17 cellular contexts compared by ENCODE assay signal in the genomic region with DNA sequence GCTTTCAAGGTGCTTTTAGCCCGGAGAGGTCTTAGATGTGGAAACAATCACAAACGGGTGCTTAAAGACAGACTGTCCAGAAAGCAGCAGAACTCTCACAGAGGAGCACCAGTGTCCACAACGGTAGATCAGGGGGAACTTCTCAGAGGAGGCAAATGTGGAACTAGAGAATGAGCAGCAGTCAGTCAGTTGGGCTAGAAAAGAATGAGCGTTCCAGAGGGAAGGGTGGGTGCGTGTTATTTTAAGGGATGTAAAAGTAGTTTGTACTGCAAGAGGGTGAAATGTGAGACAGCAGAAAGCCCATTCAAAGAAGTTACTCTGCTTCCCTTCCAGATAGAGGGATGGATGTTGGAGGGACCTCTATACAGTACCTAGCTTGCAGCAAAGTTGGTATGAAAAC. TPM values are rescaled to one million over a fixed set of nuclear protein-coding genes. Genes with fewer than 3 reads are reported as not detected.
A peak's percentile ranks its signal among the peaks of the same experiment; 100 is the strongest.
DNase-seq lines count a peak whose midpoint lies in the region; TF ChIP-seq lines count a peak whose summit lies in the region.
"Had no signal": no experiment of that assay in that cellular context is flagged by ENCODE, and none has a peak within 500 bp of the region (broad histone marks: within the 10 kb centered on the region; RNA-seq: fewer than 3 reads in every experiment).

No MANE protein-coding gene starts in this region.

- peaks cover 69% of the 10 kb centered on the region for H3K4me1 ChIP-seq in ACC112 (ENCODE audit: control insufficient read depth, insufficient read depth, low read length, unreplicated experiment)

- peak overlapping the region; percentile 87 for H3K27ac ChIP-seq in ACC112 (ENCODE audit: low read depth, low read length)
- peak overlapping the region; percentile 83 for H3K27ac ChIP-seq in brain microvascular endothelial cell
- H3K27ac ChIP-seq in WERI-Rb-1: no peak overlapping the region
- H3K27ac ChIP-seq: HL-60 had no signal

- H3K9me3 Mint-ChIP-seq in HFFc6 (no peaks in the 10 kb centered on the region), mesothelial cell of epicardium (no peaks in the 10 kb centered on the region)
- H3K9me3 Mint-ChIP-seq in activated T-helper 2 cell treated with anti-CD3 and anti-CD28 coated beads, Interferon-gamma antibody, Interleukin-2, Interleukin-4, amounts not matched to agents 10 μg/mL and 5 μg/mL and 100 μg/mL, durations not matched to agents 14 hours and 24 hours and 36 hours: no peaks in the 10 kb centered on the region
- H3K9me3 Mint-ChIP-seq: activated T-cell treated with anti-CD3 and anti-CD28 coated beads, Interleukin-2, amount 50 U/mL, for 24 hours; naive B cell had no signal

- TF ChIP-seq CTCF in HFFc6 (IDR thresholded peaks at IDR 0.05) (no peak), brain microvascular endothelial cell (IDR thresholded peaks at IDR 0.05; ENCODE audit: low read depth, low read length, missing control alignments) (no peak), mesothelial cell of epicardium (IDR thresholded peaks at IDR 0.05; ENCODE audit: unreplicated experiment) (no peak), WERI-Rb-1 (IDR thresholded peaks at IDR 0.05; ENCODE audit: low read depth, low read length) (no peak)

- H3K27me3 ChIP-seq in ACC112 (ENCODE audit: insufficient read depth, low read length) (no peaks in the 10 kb centered on the region), brain microvascular endothelial cell (replicated peaks) (no peaks in the 10 kb centered on the region), WERI-Rb-1 (ENCODE audit: insufficient read depth, low read depth, severe bottlenecking) (no peaks in the 10 kb centered on the region)
- H3K27me3 ChIP-seq: upper lobe of left lung had no signal

- H3K4me3 ChIP-seq in ACC112 (ENCODE audit: low read depth, low read length): peak overlapping the region; percentile 45; the same call in 1 of the 2 replicates
- H3K4me3 ChIP-seq in brain microvascular endothelial cell (ENCODE audit: low read depth, low read length): no peak overlapping the region
- no peak overlapping the region for H3K4me3 ChIP-seq in WERI-Rb-1 (ENCODE audit: low read depth, low read length)
- H3K4me3 ChIP-seq: upper lobe of left lung had no signal

- H3K36me3 ChIP-seq in ACC112 (ENCODE audit: insufficient read depth, low read length): no peaks in the 10 kb centered on the region
- no peaks in the 10 kb centered on the region for H3K36me3 ChIP-seq in brain microvascular endothelial cell (replicated peaks)
- no peaks in the 10 kb centered on the region for H3K36me3 ChIP-seq in WERI-Rb-1
- H3K36me3 ChIP-seq: upper lobe of left lung had no signal

- H3K4me3 Mint-ChIP-seq in HFFc6 (peak overlapping the region; percentile 60; the same call in 1 of the 2 replicates), mesothelial cell of epicardium (no peak overlapping the region)
- H3K4me3 Mint-ChIP-seq in activated T-helper 2 cell treated with anti-CD3 and anti-CD28 coated beads, Interferon-gamma antibody, Interleukin-2, Interleukin-4, amounts not matched to agents 10 μg/mL and 5 μg/mL and 100 μg/mL, durations not matched to agents 14 hours and 24 hours and 36 hours (ENCODE audit: low read depth): no peak overlapping the region
- H3K4me3 Mint-ChIP-seq: activated T-cell treated with anti-CD3 and anti-CD28 coated beads, Interleukin-2, amount 50 U/mL, for 24 hours; naive B cell had no signal

- H3K4me1 Mint-ChIP-seq in HFFc6 (ENCODE audit: low read depth) (peaks cover 86% of the 10 kb centered on the region), mesothelial cell of epicardium (peaks cover 65% of the 10 kb centered on the region)
- H3K4me1 Mint-ChIP-seq in activated T-helper 2 cell treated with anti-CD3 and anti-CD28 coated beads, Interferon-gamma antibody, Interleukin-2, Interleukin-4, amounts not matched to agents 10 μg/mL and 5 μg/mL and 100 μg/mL, durations not matched to agents 14 hours and 24 hours and 36 hours (ENCODE audit: low read depth): no peaks in the 10 kb centered on the region
- H3K4me1 Mint-ChIP-seq: naive B cell had no signal

- no peaks in the 10 kb centered on the region for H3K36me3 Mint-ChIP-seq in HFFc6 (ENCODE audit: low read depth)
- no peaks in the 10 kb centered on the region for H3K36me3 Mint-ChIP-seq in mesothelial cell of epicardium
- H3K36me3 Mint-ChIP-seq in activated T-helper 2 cell treated with anti-CD3 and anti-CD28 coated beads, Interferon-gamma antibody, Interleukin-2, Interleukin-4, amounts not matched to agents 10 μg/mL and 5 μg/mL and 100 μg/mL, durations not matched to agents 14 hours and 24 hours and 36 hours (ENCODE audit: low read depth): no peaks in the 10 kb centered on the region
- H3K36me3 Mint-ChIP-seq: naive B cell had no signal

- no peak for DNase-seq in HFFc6
- peak; percentile 30 for DNase-seq in brain microvascular endothelial cell
- DNase-seq in mesothelial cell of epicardium (ENCODE audit: low spot score in 2 of 2, unreplicated experiment in 2 of 2): no peak
- DNase-seq in NCI-H510A (lab: John Stamatoyannopoulos, UW): no peak
- DNase-seq in T-helper 2 cell: no peak
- DNase-seq in activated T-helper 2 cell treated with anti-CD3 and anti-CD28 coated beads, Interferon-gamma antibody, Interleukin-2, Interleukin-4, amounts not matched to agents 10 μg/mL and 5 μg/mL and 100 μg/mL, durations not matched to agents 14 hours and 24 hours and 36 hours (ENCODE audit: low spot score): no peak
- DNase-seq in WERI-Rb-1: no peak
- DNase-seq: activated CD4-positive, alpha-beta T cell treated with anti-CD3 and anti-CD28 coated beads for 4 hours; activated T-cell treated with anti-CD3 and anti-CD28 coated beads, Interleukin-2, amount 50 U/mL, for 24 hours; erythroblast; left colon; naive B cell; NCI-H187; T-helper 9 cell; upper lobe of left lung had no signal

- intact Hi-C loops in activated T-helper 2 cell treated with anti-CD3 and anti-CD28 coated beads, Interferon-gamma antibody, Interleukin-2, Interleukin-4, amounts not matched to agents 10 μg/mL and 5 μg/mL and 100 μg/mL, durations not matched to agents 14 hours and 24 hours and 36 hours (cut with micrococcal nuclease): loop anchor here (10.0 kb wide), 2 partner anchors 97 to 143 kb away; no protein-coding TSS in a partner anchor

- peak overlapping the region; percentile 90 for H2AFZ ChIP-seq in ACC112 (ENCODE audit: low read length, unreplicated experiment)

- in situ Hi-C loops in brain microvascular endothelial cell (cut with HindIII; ENCODE audit: low pct_ligation_motif_present, low sequenced_read_pairs): no loop called here

- no peaks in the 10 kb centered on the region for H3K9me3 ChIP-seq in WERI-Rb-1 (ENCODE audit: severe bottlenecking)
- H3K9me3 ChIP-seq: upper lobe of left lung had no signal

- H3K27ac Mint-ChIP-seq in HFFc6 (peak overlapping the region; percentile 83), mesothelial cell of epicardium (peak overlapping the region; percentile 66)
- no peak overlapping the region for H3K27ac Mint-ChIP-seq in activated T-helper 2 cell treated with anti-CD3 and anti-CD28 coated beads, Interferon-gamma antibody, Interleukin-2, Interleukin-4, amounts not matched to agents 10 μg/mL and 5 μg/mL and 100 μg/mL, durations not matched to agents 14 hours and 24 hours and 36 hours
- H3K27ac Mint-ChIP-seq: activated T-cell treated with anti-CD3 and anti-CD28 coated beads, Interleukin-2, amount 50 U/mL, for 24 hours; naive B cell had no signal

- H3K79me2 ChIP-seq in ACC112 (ENCODE audit: control insufficient read depth, insufficient read depth, low read length, unreplicated experiment): no peaks in the 10 kb centered on the region

- H3K27me3 Mint-ChIP-seq in HFFc6 (ENCODE audit: insufficient read depth) (peaks cover 2% of the 10 kb centered on the region; the same call in 1 of the 2 replicates), mesothelial cell of epicardium (ENCODE audit: low read depth) (no peaks in the 10 kb centered on the region)
- peaks cover 5% of the 10 kb centered on the region for H3K27me3 Mint-ChIP-seq in activated T-helper 2 cell treated with anti-CD3 and anti-CD28 coated beads, Interferon-gamma antibody, Interleukin-2, Interleukin-4, amounts not matched to agents 10 μg/mL and 5 μg/mL and 100 μg/mL, durations not matched to agents 14 hours and 24 hours and 36 hours (ENCODE audit: low read depth)

RNA-seq across cellular contexts. Expression of a gene that starts 30.9 kb away (rescaled TPM):
- total RNA-seq in HFFc6 (2021; fragmentation: NEBNext Ultra II Directional; extraction: Animal tissue kit (Norgen Biotek cat#: 25700)): 1 to 10 TPM; 3.2 to 7.8 (median 4.6) TPM
- 209 to 263 TPM (median 218 TPM) in 3 replicates for total RNA-seq in mesothelial cell of epicardium
- 2.3 and 2.8 TPM in 2 replicates for total RNA-seq in activated T-helper 2 cell treated with anti-CD3 and anti-CD28 coated beads, Interferon-gamma antibody, Interleukin-2, Interleukin-4, amounts not matched to agents 10 μg/mL and 5 μg/mL and 100 μg/mL, durations not matched to agents 14 hours and 24 hours and 36 hours

Comparison
In these comparisons a context has a peak if more than half of its experiments do, and no peak if none do; other contexts are left out.
1. RNA of a gene that starts 30.9 kb away (total RNA-seq): 209 to 263 TPM in mesothelial cell of epicardium; 3.2 to 7.8 TPM in HFFc6 and 2.3 to 2.8 TPM in activated T-helper 2 cell treated with anti-CD3 and anti-CD28 coated beads, Interferon-gamma antibody, Interleukin-2, Interleukin-4, amounts not matched to agents 10 μg/mL and 5 μg/mL and 100 μg/mL, durations not matched to agents 14 hours and 24 hours and 36 hours; every median in the first group is over 10 times any median in the second.